ENCODE assay signal across 21 cellular contexts in genomic region chr3:132261501-132261900, GRCh38. TPM values are rescaled to one million over a fixed set of nuclear protein-coding genes. Genes with fewer than 3 reads are reported as not detected.
DNase-seq lines count a peak whose midpoint lies in the region; ATAC-seq and TF ChIP-seq lines count a peak whose summit lies in the region.
"Had no signal": no experiment of that assay in that cellular context is flagged by ENCODE, and none has a peak within 500 bp of the region (broad histone marks: within the 10 kb centered on the region; RNA-seq: fewer than 3 reads in every experiment).

No MANE protein-coding gene starts in this region.

- no peaks in the 10 kb centered on the region for H3K79me2 ChIP-seq in PC-9 (ENCODE audit: low read depth)
- no peaks in the 10 kb centered on the region for H3K79me2 ChIP-seq in mesendoderm (ENCODE audit: control insufficient read depth, insufficient read depth, low read length)

- H2BK5ac ChIP-seq in mesendoderm (ENCODE audit: low read length), result no peak overlapping the region

- no peak overlapping the region for H2BK120ac ChIP-seq in mesendoderm (ENCODE audit: low read depth, low read length)

- intact Hi-C loops in PC-9 (cut with micrococcal nuclease; ENCODE audit: unreplicated experiment), result no loop called here

- ATAC-seq in GM21576 (IDR thresholded peaks at IDR 0.05; ENCODE audit: unreplicated experiment), result no peak
- ATAC-seq: CD8-positive, alpha-beta T cell; GM23338 had no signal

- CTCF ChIA-PET in PC-9 (lab: Charles Lee), result no interaction called here

- no peaks in the 10 kb centered on the region for H3K79me1 ChIP-seq in mesendoderm (ENCODE audit: low read length)

- no peaks in the 10 kb centered on the region for H4K20me1 ChIP-seq in PC-9 (ENCODE audit: insufficient read depth)
- H4K20me1 ChIP-seq: BLaER1 had no signal

- in situ Hi-C loops in KBM-7 (cut with MboI; ENCODE audit: low pct_unique_long_range_greater_than_20kb, low sequenced_read_pairs), result no loop called here

- no peak overlapping the region for H3K18ac ChIP-seq in mesendoderm (ENCODE audit: low read length)

- H2AFZ ChIP-seq in PC-9, result no peak overlapping the region
- H2AFZ ChIP-seq: GM23338 had no signal

- no peak overlapping the region for H2AK5ac ChIP-seq in mesendoderm (ENCODE audit: low read length)

- H3K4me2 ChIP-seq in PC-9 (no peak overlapping the region), mesendoderm (ENCODE audit: low read length) (no peak overlapping the region)
- H3K4me2 ChIP-seq: BLaER1, GM23338 had no signal

- no peak overlapping the region for H3K23ac ChIP-seq in mesendoderm (ENCODE audit: low read length)

- no peaks in the 10 kb centered on the region for H3K36me3 ChIP-seq in PC-9 (ENCODE audit: low read depth)
- no peaks in the 10 kb centered on the region for H3K36me3 ChIP-seq in mesendoderm (ENCODE audit: control insufficient read depth, insufficient read depth, low read length)
- H3K36me3 ChIP-seq: BLaER1, HAP-1 had no signal

- H2BK15ac ChIP-seq in mesendoderm (replicated peaks; ENCODE audit: low read depth), result no peak overlapping the region

- H3K9me3 ChIP-seq in PC-9 (ENCODE audit: insufficient read depth, low read depth), result peaks cover 19% of the 10 kb centered on the region
- H3K9me3 ChIP-seq: BLaER1, HAP-1 had no signal

- POLR2A ChIA-PET in PC-9 (lab: Charles Lee; ENCODE audit: unreplicated experiment), result no interaction called here

- no peaks in the 10 kb centered on the region for H3K27me3 ChIP-seq in PC-9 (ENCODE audit: insufficient read depth, low read depth)
- no peaks in the 10 kb centered on the region for H3K27me3 ChIP-seq in mesendoderm (ENCODE audit: insufficient read depth, low read length, poor library complexity)
- H3K27me3 ChIP-seq: BLaER1 had no signal

- DNase-seq in KBM-7 (peak; percentile 43), MV-4-11 (lab: John Stamatoyannopoulos, UW) (peak; percentile 60), PC-9 (no peak), mesendoderm (no peak)
- DNase-seq in stimulated activated CD4-positive, alpha-beta T cell treated with anti-CD3 and anti-CD28 coated beads, Interleukin-4, amount 100 ng/mL, for 4 hours, result no peak
- DNase-seq: Calu3; CD8-positive, alpha-beta T cell; DMS153; MM.1S; NCI-H1417; NCI-H187; NCI-H2227 treated with DMSO at 0.1 percent for 48 hours; NCI-H510A; Right ventricle myocardium superior had no signal

- 0 out of 2 replicates have a peak overlapping the region, but pooled peaks have one; percentile 65 for H3K27ac ChIP-seq in PC-9
- peak overlapping the region in 12 of 21 experiments; percentile 5 to 77 (median 42) for H3K27ac ChIP-seq in skin epidermis
- no peak overlapping the region for H3K27ac ChIP-seq in mesendoderm (ENCODE audit: low read depth, low read length)
- H3K27ac ChIP-seq: BLaER1, SK-N-MC had no signal

- no CpG with 5 or more reads among the region's 3 CpGs for WGBS in mesendoderm (ENCODE audit: extremely low coverage, insufficient coverage, low lambda C conversion rate)

- H3K4me3 ChIP-seq in PC-9 (no peak overlapping the region), skin epidermis (no peak overlapping the region), mesendoderm (ENCODE audit: low read length) (no peak overlapping the region)
- H3K4me3 ChIP-seq: BLaER1, GM23338, HAP-1, SK-N-MC had no signal

- no peak overlapping the region for H4K8ac ChIP-seq in mesendoderm (ENCODE audit: low read depth, low read length)

- no peak overlapping the region for H3K9ac ChIP-seq in mesendoderm (ENCODE audit: low read length)
- H3K9ac ChIP-seq: BLaER1 had no signal

- H3K4ac ChIP-seq in mesendoderm (ENCODE audit: low read depth, low read length), result no peak overlapping the region

- no peaks in the 10 kb centered on the region for H3K9me2 ChIP-seq in PC-9 (ENCODE audit: insufficient read depth)

- no TSS peak for BruUV-seq in PC-9 (replicated peaks; lab: Mats Ljungman, UMichigan)

- no peak overlapping the region for H4K5ac ChIP-seq in mesendoderm (ENCODE audit: low read length)

- no peak for TF ChIP-seq CTCF in PC-9 (conservative IDR thresholded peaks at IDR 0.05)

- H3K56ac ChIP-seq in mesendoderm (ENCODE audit: low read length), result no peak overlapping the region

- H3K4me1 ChIP-seq in PC-9 (replicated peaks; ENCODE audit: insufficient read depth) (peaks cover 36% of the 10 kb centered on the region), mesendoderm (ENCODE audit: control insufficient read depth, low read depth, low read length) (no peaks in the 10 kb centered on the region)
- H3K4me1 ChIP-seq: BLaER1, HAP-1 had no signal

- H3F3A ChIP-seq in PC-9 (ENCODE audit: insufficient read depth, low read depth), result peaks cover 19% of the 10 kb centered on the region

RNA-seq across cellular contexts. Expression of gene ACP3, which starts 55.7 kb away (rescaled TPM):
- total RNA-seq in PC-9 (2021), result 1.5 and 3.5 TPM in 2 replicates
- polyA plus RNA-seq in mesendoderm (2013, experiment 1 of 2), result 0.67 TPM
- polyA plus RNA-seq in mesendoderm (2013, experiment 2 of 2), result 0.59 TPM
- total RNA-seq: CD8-positive, alpha-beta T cell; G401 had no signal

Comparison
In these comparisons a context has a peak if more than half of its experiments do, and no peak if none do; other contexts are left out.
1. DNase-seq: peak in KBM-7 (single experiment) and MV-4-11 (single experiment); none in PC-9 (0 of 2), mesendoderm (single experiment) and stimulated activated CD4-positive, alpha-beta T cell treated with anti-CD3 and anti-CD28 coated beads, Interleukin-4, amount 100 ng/mL, for 4 hours (0 of 2).